ENCODE assay signal across 1 cellular context in genomic region chr3:100482181-100482580, GRCh38.
TF ChIP-seq lines count a peak whose summit lies in the region.

No MANE protein-coding gene starts in this region.

TF ChIP-seq in SK-N-SH, 30 proteins besides CTCF, POLR2A, EP300 and RAD21 (continued from another document):
- TF ChIP-seq MAX (IDR thresholded peaks at IDR 0.05; ENCODE audit: low read depth) (no peak), TAF1 (IDR thresholded peaks at IDR 0.05; ENCODE audit: borderline replicate concordance, low read depth, low read length) (no peak), SIN3A (IDR thresholded peaks at IDR 0.05; ENCODE audit: borderline replicate concordance, low read depth, low read length) (no peak), RCOR1 (IDR thresholded peaks at IDR 0.05; ENCODE audit: low read length) (no peak)
